27 cellular contexts compared by ENCODE assay signal in the genomic region with DNA sequence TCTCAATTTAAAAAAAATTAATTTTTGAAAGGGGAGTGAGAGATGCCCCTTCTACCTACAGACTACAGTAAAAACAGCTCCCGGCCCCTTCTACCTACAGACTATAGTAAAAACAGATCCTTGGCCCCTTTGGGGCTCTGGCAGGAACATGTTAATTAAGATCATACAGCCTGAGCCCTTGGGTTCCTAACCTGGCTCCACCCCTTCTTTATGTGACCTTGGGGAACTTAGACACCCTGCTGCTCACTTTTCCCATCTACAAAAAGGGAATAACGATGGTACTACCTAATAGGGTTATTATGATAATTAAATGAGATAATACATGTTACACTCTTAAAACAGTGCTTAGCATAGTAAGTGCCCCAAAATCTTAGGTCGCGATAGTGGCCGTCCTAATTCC.
"Had no signal": no experiment of that assay in that cellular context is flagged by ENCODE, and none has a peak within 500 bp of the region (broad histone marks: within the 10 kb centered on the region; RNA-seq: fewer than 3 reads in every experiment).

No MANE protein-coding gene starts in this region.

- H3K9me3 ChIP-seq: colonic mucosa, esophagus squamous epithelium, gastrocnemius medialis, gastroesophageal sphincter, heart left ventricle, heart right ventricle had no signal

- H3K27me3 ChIP-seq: colonic mucosa, dorsolateral prefrontal cortex, esophagus muscularis mucosa, esophagus squamous epithelium, gastrocnemius medialis, heart left ventricle, heart right ventricle had no signal

- DNase-seq: colonic mucosa; cortex of kidney; dermis blood vessel endothelial cell; dorsolateral prefrontal cortex; effector CD4-positive, alpha-beta T cell; effector CD8-positive, alpha-beta T cell; effector memory CD4-positive, alpha-beta T cell; effector memory CD8-positive, alpha-beta T cell; endodermal cell; erythroblast; esophagus squamous epithelium; foreskin fibroblast; foreskin keratinocyte; gastrocnemius medialis; glutamatergic neuron; heart left ventricle; heart right ventricle had no signal

- H3K4me3 ChIP-seq: colonic mucosa, coronary artery, dorsolateral prefrontal cortex, esophagus muscularis mucosa, esophagus squamous epithelium, gastrocnemius medialis, gastroesophageal sphincter, heart left ventricle, heart right ventricle had no signal

- H3K4me3 Mint-ChIP-seq: dendritic cell treated with granulocyte-macrophage colony-stimulating factor and Interleukin-4, amounts not matched to agents 40 ng/mL and 50 ng/mL, for 4 days; effector memory CD8-positive, alpha-beta T cell; endodermal cell had no signal

- H3K36me3 ChIP-seq: colonic mucosa, esophagus muscularis mucosa, esophagus squamous epithelium, gastrocnemius medialis, gastroesophageal sphincter, heart left ventricle, heart right ventricle had no signal

- H3K27ac ChIP-seq: colonic mucosa, coronary artery, dorsolateral prefrontal cortex, epithelial cell of prostate, esophagus muscularis mucosa, esophagus squamous epithelium, foreskin keratinocyte, gastrocnemius medialis, gastroesophageal sphincter, heart left ventricle, heart right ventricle had no signal

- H3K9me3 Mint-ChIP-seq: dendritic cell treated with granulocyte-macrophage colony-stimulating factor and Interleukin-4, amounts not matched to agents 40 ng/mL and 50 ng/mL, for 4 days; effector memory CD8-positive, alpha-beta T cell; endodermal cell had no signal

- H3K4me1 Mint-ChIP-seq: endodermal cell had no signal

- H3K4me1 ChIP-seq: colonic mucosa, esophagus muscularis mucosa, esophagus squamous epithelium, foreskin keratinocyte, gastroesophageal sphincter had no signal

- H3K27me3 Mint-ChIP-seq: dendritic cell treated with granulocyte-macrophage colony-stimulating factor and Interleukin-4, amounts not matched to agents 40 ng/mL and 50 ng/mL, for 4 days had no signal

- FAIRE-seq: colon, endometrium, endothelial cell of umbilical vein, frontal cortex had no signal

- ATAC-seq: effector memory CD8-positive, alpha-beta T cell; esophagus mucosa; foreskin keratinocyte; gastrocnemius medialis; gastroesophageal sphincter; heart left ventricle; heart right ventricle had no signal

- H3K27ac Mint-ChIP-seq: dendritic cell treated with granulocyte-macrophage colony-stimulating factor and Interleukin-4, amounts not matched to agents 40 ng/mL and 50 ng/mL, for 4 days; effector memory CD8-positive, alpha-beta T cell; endodermal cell had no signal
